Comparison of ENCODE assay signal across 8 cellular contexts in genomic region chr3:187000711-187001151, GRCh38.
DNase-seq lines count a peak whose midpoint lies in the region; ATAC-seq and TF ChIP-seq lines count a peak whose summit lies in the region.

No MANE protein-coding gene starts in this region.

- ATAC-seq in GM21390 (IDR thresholded peaks at IDR 0.05; ENCODE audit: unreplicated experiment) (peak; percentile 72), HG03469 (IDR thresholded peaks at IDR 0.05; ENCODE audit: unreplicated experiment) (peak; percentile 50)

- no peaks in the 10 kb centered on the region for H3K27me3 Mint-ChIP-seq in chondrocyte (ENCODE audit: low read depth)

- peaks cover 9% of the 10 kb centered on the region for H3K36me3 Mint-ChIP-seq in chondrocyte (ENCODE audit: low read depth)

- peak overlapping the region; percentile 27 for H3K27ac Mint-ChIP-seq in chondrocyte (ENCODE audit: unreplicated experiment)

- H3K4me1 Mint-ChIP-seq in chondrocyte (ENCODE audit: low read depth), result peaks cover 53% of the 10 kb centered on the region

- peak overlapping the region; percentile 63 for H3K4me3 ChIP-seq in GM12865 (ENCODE audit: low read depth, low read length)

- peaks cover 3% of the 10 kb centered on the region for H3K9me3 Mint-ChIP-seq in chondrocyte (ENCODE audit: low read depth)

- DNase-seq in GM12865 (ENCODE audit: low read depth) (peak; percentile 94), chondrocyte (ENCODE audit: low spot score) (no peak), COLO668 (lab: John Stamatoyannopoulos, UW; ENCODE audit: unreplicated experiment) (no peak), DMS 273 (lab: John Stamatoyannopoulos, UW; ENCODE audit: unreplicated experiment) (no peak), NCI-H2196 treated with DMSO at 0.1 percent for 48 hours (lab: John Stamatoyannopoulos, UW; ENCODE audit: unreplicated experiment) (no peak)
- no peak for DNase-seq in central memory CD4-positive, alpha-beta T cell

- TF ChIP-seq CTCF in GM12865 (IDR thresholded peaks at IDR 0.05; ENCODE audit: insufficient read depth, low read depth, low read length, missing control alignments), result no peak
- TF ChIP-seq CTCF in chondrocyte (IDR thresholded peaks at IDR 0.05), result no peak

- no peak overlapping the region for H3K4me3 Mint-ChIP-seq in chondrocyte (ENCODE audit: unreplicated experiment)
